Comparison of ENCODE assay signal across 25 cellular contexts in the genomic region with DNA sequence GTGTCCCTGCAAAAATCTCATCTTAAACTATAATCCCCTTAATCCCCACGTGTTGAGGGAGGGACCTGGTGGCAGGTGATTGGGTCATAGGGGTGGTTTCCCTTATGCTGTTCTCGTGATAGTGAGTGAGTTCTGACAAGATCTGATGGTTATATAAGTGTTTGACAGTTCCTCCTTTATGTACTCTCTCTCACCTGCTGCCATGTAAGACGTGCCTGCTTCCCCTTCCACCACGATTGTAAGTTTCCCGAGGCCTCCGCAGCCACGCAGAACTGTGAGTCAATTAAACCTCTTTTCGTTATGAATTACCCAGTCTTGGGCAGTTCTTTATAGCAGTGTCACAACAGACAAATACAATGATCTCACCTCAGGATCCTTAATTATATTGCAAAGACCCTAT. TPM values are rescaled to one million over a fixed set of nuclear protein-coding genes. Genes with fewer than 3 reads are reported as not detected.
DNase-seq lines count a peak whose midpoint lies in the region; ATAC-seq, FAIRE-seq and TF ChIP-seq lines count a peak whose summit lies in the region.
"Had no signal": no experiment of that assay in that cellular context is flagged by ENCODE, and none has a peak within 500 bp of the region (broad histone marks: within the 10 kb centered on the region; RNA-seq: fewer than 3 reads in every experiment).

No MANE protein-coding gene starts in this region.

- no peak for TF ChIP-seq POLR2A in K562 (conservative IDR thresholded peaks at IDR 0.05)

- H3K27me3 ChIP-seq in K562 (ENCODE audit: control insufficient read depth in 2 of 2, insufficient read depth in 2 of 2, low read length in 2 of 2) (no peaks in the 10 kb centered on the region), lower lobe of right lung (ENCODE audit: low read depth) (no peaks in the 10 kb centered on the region)

- no peaks in the 10 kb centered on the region for H3K79me2 ChIP-seq in K562 (ENCODE audit: control insufficient read depth, insufficient read depth, low read length)

- peaks cover 58% of the 10 kb centered on the region for H3K4me1 Mint-ChIP-seq in nephron progenitor cell

- no TSS peak for BruUV-seq in K562 (replicated peaks; lab: Mats Ljungman, UMichigan)

- no peaks in the 10 kb centered on the region for H3K36me3 Mint-ChIP-seq in nephron progenitor cell (ENCODE audit: low read depth)
- H3K36me3 Mint-ChIP-seq: CD8-positive, alpha-beta memory T cell had no signal

- peaks cover 17% of the 10 kb centered on the region for H3K27me3 Mint-ChIP-seq in nephron progenitor cell (ENCODE audit: low read depth, poor library complexity)
- H3K27me3 Mint-ChIP-seq: B cell had no signal

- no peak overlapping the region for H2AFZ ChIP-seq in K562 (ENCODE audit: low read depth, low read length)

- H3K4me2 ChIP-seq in K562 (ENCODE audit: insufficient read depth, low read length) = no peak overlapping the region
- H3K4me2 ChIP-seq: BLaER1 had no signal

- no peak overlapping the region for H3K9ac ChIP-seq in K562 (ENCODE audit: insufficient read depth in 1 of 2, low read depth in 2 of 2, low read length in 2 of 2)
- H3K9ac ChIP-seq: BLaER1 had no signal

- no peak for TF ChIP-seq EP300 in K562 (IDR thresholded peaks at IDR 0.05; ENCODE audit: low read length)

- in situ Hi-C loops in K562 (cut with MboI) = no loop called here

- H3K4me3 ChIP-seq in K562 (no peak overlapping the region), lower lobe of right lung (no peak overlapping the region)
- H3K4me3 ChIP-seq: BLaER1, HAP-1 had no signal

- POLR2A ChIA-PET in K562 (lab: Yijun Ruan, JAX) = no interaction called here

- H3K36me3 ChIP-seq in K562 (ENCODE audit: control insufficient read depth, insufficient read depth, low read length) (no peaks in the 10 kb centered on the region), lower lobe of right lung (no peaks in the 10 kb centered on the region)
- H3K36me3 ChIP-seq: BLaER1, HAP-1 had no signal

- H3K9me3 Mint-ChIP-seq in nephron progenitor cell = no peaks in the 10 kb centered on the region
- H3K9me3 Mint-ChIP-seq: CD4-positive, alpha-beta T cell; HFFc6 had no signal

- CTCF ChIA-PET in K562 (lab: Yijun Ruan, JAX; ENCODE audit: low intra/inter-chr PET ratio) = no interaction called here

- ATAC-seq in K562 (no peak), lower lobe of right lung (no peak), GM21825 (IDR thresholded peaks at IDR 0.05; ENCODE audit: unreplicated experiment) (no peak)

- peak overlapping the region; percentile 29 for H3K27ac Mint-ChIP-seq in nephron progenitor cell
- H3K27ac Mint-ChIP-seq: B cell; CD4-positive, alpha-beta T cell; CD8-positive, alpha-beta memory T cell; HFFc6 had no signal

- intact Hi-C loops in K562 (cut with micrococcal nuclease) (no loop called here), lower lobe of right lung (cut with DNase I) (no loop called here)

- WGBS in K562 (ENCODE audit: insufficient coverage, low coverage, missing lambda C conversion rate) = 52% methylated on average over 8 of the region's 8 CpGs

- H3K4me3 Mint-ChIP-seq in nephron progenitor cell = no peak overlapping the region
- H3K4me3 Mint-ChIP-seq: B cell; CD4-positive, alpha-beta T cell; CD8-positive, alpha-beta memory T cell; HFFc6 had no signal

- H3K27ac ChIP-seq in K562 (ENCODE audit: extremely low read depth, low read depth, low read length) (no peak overlapping the region), lower lobe of right lung (no peak overlapping the region)
- H3K27ac ChIP-seq: 22Rv1, BLaER1, C4-2B had no signal

- H3K9me1 ChIP-seq in K562 (ENCODE audit: control insufficient read depth, insufficient read depth, low read length) = no peaks in the 10 kb centered on the region

- TF ChIP-seq CTCF in K562 (IDR thresholded peaks at IDR 0.05 in 2 of 3, conservative IDR thresholded peaks at IDR 0.05 in 1 of 3; ENCODE audit: insufficient read depth in 2 of 3, low read depth in 1 of 3, low read length in 3 of 3) (no peak), nephron progenitor cell (IDR thresholded peaks at IDR 0.05) (no peak), lower lobe of right lung (IDR thresholded peaks at IDR 0.05) (no peak)

- DNase-seq in NCI-H82 (lab: John Stamatoyannopoulos, UW) = peak; percentile 92
- DNase-seq in NCI-H82 treated with DMSO at 0.1 percent for 48 hours (lab: John Stamatoyannopoulos, UW; ENCODE audit: unreplicated experiment) = no peak
- no peak for DNase-seq in K562 (ENCODE audit: extremely low read depth in 1 of 4, low spot score in 3 of 4)
- no peak for DNase-seq in nephron progenitor cell
- DNase-seq in lower lobe of right lung = no peak
- DNase-seq in NCI-H1092 (lab: John Stamatoyannopoulos, UW) = no peak
- DNase-seq: CD4-positive, alpha-beta T cell; CD8-positive, alpha-beta memory T cell; DMS 273 treated with DMSO at 0.1 percent for 48 hours; DMS79; EL; GDM1; GOT3; HFFc6 had no signal

- H3K4me1 ChIP-seq in K562 (replicated peaks in 1 of 2; ENCODE audit: control insufficient read depth in 2 of 2, insufficient read depth in 2 of 2, low read length in 2 of 2) = peaks cover 0 to 7% of the 10 kb centered on the region in 2 experiments; a peak in 2 of 5 replicates
- peaks cover 2% of the 10 kb centered on the region for H3K4me1 ChIP-seq in lower lobe of right lung
- H3K4me1 ChIP-seq: HAP-1 had no signal

- H4K20me1 ChIP-seq in K562 (replicated peaks; ENCODE audit: control insufficient read depth, insufficient read depth, low read length) = no peaks in the 10 kb centered on the region
- H4K20me1 ChIP-seq: BLaER1 had no signal

- no peak for TF ChIP-seq RAD21 in K562 (CRISPR knock-in tag; conservative IDR thresholded peaks at IDR 0.05 in 1 of 2, IDR thresholded peaks at IDR 0.05 in 1 of 2)

- no peak for FAIRE-seq in K562 (lab: Jason Lieb, UNC)
- FAIRE-seq: A204.1, D721Med, GM12891, GM18507, H54 had no signal

- H3K9me3 ChIP-seq in K562 (replicated peaks; ENCODE audit: control insufficient read depth, insufficient read depth, low read depth, low read length) = no peaks in the 10 kb centered on the region
- no peaks in the 10 kb centered on the region for H3K9me3 ChIP-seq in lower lobe of right lung
- H3K9me3 ChIP-seq: BLaER1, HAP-1 had no signal

TF ChIP-seq in K562, 482 proteins besides CTCF, POLR2A, EP300 and RAD21:
- TF ChIP-seq E2F3 (CRISPR knock-in tag; IDR thresholded peaks at IDR 0.05) = no peak
- peak in 1 of 2 experiments; percentile 18; a peak in 1 of 4 replicates for TF ChIP-seq TRIM24 (IDR thresholded peaks at IDR 0.05)
- no peak for TF ChIP-seq HLTF (IDR thresholded peaks at IDR 0.05)
- TF ChIP-seq NFRKB (IDR thresholded peaks at IDR 0.05; ENCODE audit: low read depth) = no peak
- TF ChIP-seq ZBTB7A (IDR thresholded peaks at IDR 0.05; ENCODE audit: borderline replicate concordance, control insufficient read depth, low read depth, low read length) = no peak
- no peak for TF ChIP-seq EHMT2 (IDR thresholded peaks at IDR 0.05)
- no peak for TF ChIP-seq ZNF41 (CRISPR knock-in tag; conservative IDR thresholded peaks at IDR 0.05)
- no peak for TF ChIP-seq SRSF9 (IDR thresholded peaks at IDR 0.05; ENCODE audit: borderline replicate concordance, low read depth, low read length)
- peak; percentile 21 for TF ChIP-seq ZFP36 (IDR thresholded peaks at IDR 0.05; ENCODE audit: low read depth, low read length, partially characterized antibody)
- TF ChIP-seq MEIS2 (IDR thresholded peaks at IDR 0.05; ENCODE audit: partially characterized antibody) = peak; percentile 22
- TF ChIP-seq ZNF431 (CRISPR knock-in tag; IDR thresholded peaks at IDR 0.05) = peak; percentile 92
- no peak for TF ChIP-seq PHB (CRISPR knock-in tag; IDR thresholded peaks at IDR 0.05)
- TF ChIP-seq ZFP1 (CRISPR knock-in tag; IDR thresholded peaks at IDR 0.05) = no peak
TF ChIP-seq in K562: peak in this region for 4.

RNA-seq across cellular contexts. Expression of gene MAP1LC3B2, which starts 45.2 kb away (rescaled TPM):
- total RNA-seq in K562 (2011; cell fraction: chromatin; rRNA removed; ENCODE audit: low replicate concordance) = 2.1 and 3.8 TPM in 2 replicates
- 1.3 and 1.7 TPM in 2 replicates for total RNA-seq in K562 (2011; cell fraction: nucleolus; rRNA removed)
- 2.2 and 4.4 TPM in 2 replicates for total RNA-seq in K562 (2011; cell fraction: nucleoplasm; rRNA removed)
- total RNA-seq in K562 (2014; rRNA removed) (not detected in 2 replicates), K562 (2014; rRNA removed; fragmentation: Illumina TruSeq; extraction: Trizol) (0.76 and 0.96 TPM in 2 replicates), K562 (2015; rRNA removed; fragmentation: Illumina TruSeq; extraction: Trizol) (0.53 TPM in 1 of 2 replicates, not detected in the other), K562 (2021) (1.7 and 2.0 TPM in 2 replicates), lower lobe of right lung (1.9 TPM)
- polyA plus RNA-seq in K562 (2011; rRNA removed) (2.8 and 4.0 TPM in 2 replicates), K562 (2014; fragmentation: Illumina TruSeq; extraction: Trizol) (0.80 and 1.5 TPM in 2 replicates), K562 (2014; fragmentation: Nextera tagmentation; extraction: Ambion mirVana) (under 1 TPM; 0.55 to 0.63 TPM), K562 (2014; rRNA removed) (0.53 and 1.4 TPM in 2 replicates)
- polyA plus RNA-seq in K562 (2011; cell fraction: cytosol; rRNA removed) = 0.18 and 0.71 TPM in 2 replicates
- 2.7 and 4.3 TPM in 2 replicates for polyA plus RNA-seq in K562 (2011; cell fraction: nucleus; rRNA removed)
- 2.8 and 6.9 TPM in 2 replicates for polyA plus RNA-seq in K562 (2012)
- polyA minus RNA-seq in K562 (2011; rRNA and poly(A)+ RNA removed) = 1.8 and 2.2 TPM in 2 replicates
- not detected in 2 replicates for polyA minus RNA-seq in K562 (2011; cell fraction: cytosol; rRNA and poly(A)+ RNA removed)
- polyA minus RNA-seq in K562 (2011; cell fraction: nucleus; rRNA and poly(A)+ RNA removed) = not detected in 2 replicates
